2 cellular contexts compared by ENCODE assay signal in the genomic region with DNA sequence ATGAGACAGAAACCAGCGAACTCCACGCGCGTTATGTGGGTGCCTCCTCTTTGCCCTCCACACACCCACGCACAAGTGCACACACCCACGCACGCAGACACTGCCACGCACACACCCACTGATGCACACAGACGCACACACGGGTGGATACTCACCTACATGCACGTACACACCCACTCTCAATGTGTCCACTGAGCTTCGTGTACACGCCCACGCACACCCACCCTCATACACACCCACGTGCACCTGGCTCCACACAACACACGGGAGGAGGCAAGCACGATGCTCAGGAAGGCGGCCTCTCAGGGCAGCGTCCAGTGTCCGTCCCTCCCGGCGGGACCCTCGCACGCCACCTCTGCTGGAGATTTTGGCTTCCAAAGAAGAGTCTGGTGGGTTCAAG.
A peak's percentile ranks its signal among the peaks of the same experiment; 100 is the strongest.
TF ChIP-seq lines count a peak whose summit lies in the region.

No MANE protein-coding gene starts in this region.

TF ChIP-seq in HEK293, 187 proteins besides CTCF, POLR2A, EP300 and RAD21 (continued from another document):
- TF ChIP-seq, protein P1, sequence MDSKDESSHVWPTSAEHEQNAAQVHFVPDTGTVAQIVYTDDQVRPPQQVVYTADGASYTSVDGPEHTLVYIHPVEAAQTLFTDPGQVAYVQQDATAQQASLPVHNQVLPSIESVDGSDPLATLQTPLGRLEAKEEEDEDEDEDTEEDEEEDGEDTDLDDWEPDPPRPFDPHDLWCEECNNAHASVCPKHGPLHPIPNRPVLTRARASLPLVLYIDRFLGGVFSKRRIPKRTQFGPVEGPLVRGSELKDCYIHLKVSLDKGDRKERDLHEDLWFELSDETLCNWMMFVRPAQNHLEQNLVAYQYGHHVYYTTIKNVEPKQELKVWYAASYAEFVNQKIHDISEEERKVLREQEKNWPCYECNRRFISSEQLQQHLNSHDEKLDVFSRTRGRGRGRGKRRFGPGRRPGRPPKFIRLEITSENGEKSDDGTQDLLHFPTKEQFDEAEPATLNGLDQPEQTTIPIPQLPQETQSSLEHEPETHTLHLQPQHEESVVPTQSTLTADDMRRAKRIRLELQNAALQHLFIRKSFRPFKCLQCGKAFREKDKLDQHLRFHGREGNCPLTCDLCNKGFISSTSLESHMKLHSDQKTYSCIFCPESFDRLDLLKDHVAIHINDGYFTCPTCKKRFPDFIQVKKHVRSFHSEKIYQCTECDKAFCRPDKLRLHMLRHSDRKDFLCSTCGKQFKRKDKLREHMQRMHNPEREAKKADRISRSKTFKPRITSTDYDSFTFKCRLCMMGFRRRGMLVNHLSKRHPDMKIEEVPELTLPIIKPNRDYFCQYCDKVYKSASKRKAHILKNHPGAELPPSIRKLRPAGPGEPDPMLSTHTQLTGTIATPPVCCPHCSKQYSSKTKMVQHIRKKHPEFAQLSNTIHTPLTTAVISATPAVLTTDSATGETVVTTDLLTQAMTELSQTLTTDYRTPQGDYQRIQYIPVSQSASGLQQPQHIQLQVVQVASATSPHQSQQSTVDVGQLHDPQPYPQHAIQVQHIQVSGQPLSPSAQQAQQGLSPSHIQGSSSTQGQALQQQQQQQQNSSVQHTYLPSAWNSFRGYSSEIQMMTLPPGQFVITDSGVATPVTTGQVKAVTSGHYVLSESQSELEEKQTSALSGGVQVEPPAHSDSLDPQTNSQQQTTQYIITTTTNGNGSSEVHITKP (tag by site-specific recombination; IDR thresholded peaks at IDR 0.05), result no peak
- peak; percentile 100 for TF ChIP-seq EGR2 (tag by site-specific recombination; IDR thresholded peaks at IDR 0.05; ENCODE audit: low read depth)
- peak; percentile 91 for TF ChIP-seq KLF1 (tag by site-specific recombination; IDR thresholded peaks at IDR 0.05)
- TF ChIP-seq ZNF221 (tag by site-specific recombination; IDR thresholded peaks at IDR 0.05; ENCODE audit: borderline replicate concordance), result no peak
- TF ChIP-seq INSM2 (tag by site-specific recombination; IDR thresholded peaks at IDR 0.05), result no peak
- TF ChIP-seq ZNF76 (tag by site-specific recombination; IDR thresholded peaks at IDR 0.05; ENCODE audit: borderline replicate concordance, low read depth), result no peak
- TF ChIP-seq ZNF510 (tag by site-specific recombination; IDR thresholded peaks at IDR 0.05; ENCODE audit: insufficient replicate concordance), result no peak
- no peak for TF ChIP-seq ZBTB20 (tag by site-specific recombination; IDR thresholded peaks at IDR 0.05)
TF ChIP-seq in HEK293: peak in this region for 3.

TF ChIP-seq in WTC11, 78 proteins besides CTCF, POLR2A, EP300 and RAD21 (continued from another document):
- TF ChIP-seq MXD4 (CRISPR knock-in tag; IDR thresholded peaks at IDR 0.05; ENCODE audit: borderline replicate concordance) (no peak), KAT7 (CRISPR knock-in tag; IDR thresholded peaks at IDR 0.05; ENCODE audit: borderline replicate concordance) (no peak), NFYB (CRISPR knock-in tag; conservative IDR thresholded peaks at IDR 0.05; ENCODE audit: low read depth) (no peak), NR3C1 (CRISPR knock-in tag; conservative IDR thresholded peaks at IDR 0.05; ENCODE audit: low read depth) (no peak)
- TF ChIP-seq, protein P2, sequence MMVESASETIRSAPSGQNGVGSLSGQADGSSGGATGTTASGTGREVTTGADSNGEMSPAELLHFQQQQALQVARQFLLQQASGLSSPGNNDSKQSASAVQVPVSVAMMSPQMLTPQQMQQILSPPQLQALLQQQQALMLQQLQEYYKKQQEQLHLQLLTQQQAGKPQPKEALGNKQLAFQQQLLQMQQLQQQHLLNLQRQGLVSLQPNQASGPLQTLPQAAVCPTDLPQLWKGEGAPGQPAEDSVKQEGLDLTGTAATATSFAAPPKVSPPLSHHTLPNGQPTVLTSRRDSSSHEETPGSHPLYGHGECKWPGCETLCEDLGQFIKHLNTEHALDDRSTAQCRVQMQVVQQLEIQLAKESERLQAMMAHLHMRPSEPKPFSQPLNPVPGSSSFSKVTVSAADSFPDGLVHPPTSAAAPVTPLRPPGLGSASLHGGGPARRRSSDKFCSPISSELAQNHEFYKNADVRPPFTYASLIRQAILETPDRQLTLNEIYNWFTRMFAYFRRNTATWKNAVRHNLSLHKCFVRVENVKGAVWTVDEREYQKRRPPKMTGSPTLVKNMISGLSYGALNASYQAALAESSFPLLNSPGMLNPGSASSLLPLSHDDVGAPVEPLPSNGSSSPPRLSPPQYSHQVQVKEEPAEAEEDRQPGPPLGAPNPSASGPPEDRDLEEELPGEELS (CRISPR knock-in tag; IDR thresholded peaks at IDR 0.05), result no peak
